In the genomic region with DNA sequence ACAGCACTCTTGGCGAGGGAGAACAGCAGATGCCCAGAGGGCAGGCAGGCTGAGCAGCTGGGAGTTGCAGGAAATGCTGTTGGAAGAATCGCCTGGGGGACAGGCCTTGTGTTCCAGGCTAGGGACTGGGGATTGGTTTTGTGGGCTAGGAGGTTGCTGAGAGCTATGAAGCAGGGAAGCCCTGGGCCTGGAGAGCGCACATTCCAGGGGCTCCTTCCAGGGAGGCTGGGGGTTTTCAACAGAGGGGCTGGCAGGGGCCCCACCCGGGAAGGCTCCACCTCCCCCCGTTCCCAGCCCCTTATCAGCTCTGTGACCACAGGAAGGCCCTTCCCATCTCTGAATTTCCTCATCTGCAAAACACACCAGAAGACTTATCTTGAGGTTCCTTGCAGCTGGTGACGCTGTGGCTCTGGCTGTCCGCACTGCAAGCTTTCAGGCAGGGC, we compare ENCODE assay signal across 17 cellular contexts. TPM values are rescaled to one million over a fixed set of nuclear protein-coding genes. Genes with fewer than 3 reads are reported as not detected.
DNase-seq lines count a peak whose midpoint lies in the region; TF ChIP-seq lines count a peak whose summit lies in the region.
"Had no signal": no experiment of that assay in that cellular context is flagged by ENCODE, and none has a peak within 500 bp of the region (broad histone marks: within the 10 kb centered on the region; RNA-seq: fewer than 3 reads in every experiment).

No MANE protein-coding gene starts in this region.

- H3K27me3 Mint-ChIP-seq in osteocyte (ENCODE audit: unreplicated experiment): no peaks in the 10 kb centered on the region

- no peak for TF ChIP-seq CTCF in fibroblast of villous mesenchyme (IDR thresholded peaks at IDR 0.05; ENCODE audit: insufficient read depth, low read depth, low read length)
- TF ChIP-seq CTCF in osteocyte (IDR thresholded peaks at IDR 0.05): no peak

- no peaks in the 10 kb centered on the region for H3K36me3 Mint-ChIP-seq in osteocyte (ENCODE audit: unreplicated experiment)

- H3K4me3 ChIP-seq in fibroblast of villous mesenchyme (ENCODE audit: low read depth, low read length): no peak overlapping the region

- DNase-seq in ELR (ENCODE audit: low read depth): peak; percentile 37
- DNase-seq in OCI-M1 (lab: John Stamatoyannopoulos, UW): peak; percentile 94
- DNase-seq in fibroblast of villous mesenchyme (ENCODE audit: low read depth): peak; percentile 73
- DNase-seq in osteocyte (ENCODE audit: extremely low spot score, unreplicated experiment): no peak
- no peak for DNase-seq in NCI-H2171 treated with DMSO at 0.1 percent for 48 hours (lab: John Stamatoyannopoulos, UW)
- DNase-seq in SKM-1 (lab: John Stamatoyannopoulos, UW; ENCODE audit: unreplicated experiment): no peak
- no peak for DNase-seq in AG20443 (ENCODE audit: low spot score)
- no peak for DNase-seq in activated CD8-positive, alpha-beta memory T cell treated with anti-CD3 and anti-CD28 coated beads, Interleukin-2, amount 50 U/mL, for 48 hours
- DNase-seq: activated naive CD4-positive, alpha-beta T cell treated with anti-CD3 and anti-CD28 coated beads for 36 hours; C1 segment of cervical spinal cord; central memory CD4-positive, alpha-beta T cell; GDM1; MM.1S; stimulated activated CD4-positive, alpha-beta T cell treated with anti-CD3 and anti-CD28 coated beads, Interleukin-4, amount 100 ng/mL, for 1 hour; stimulated activated naive CD4-positive, alpha-beta T cell had no signal

- H3K4me1 Mint-ChIP-seq in osteocyte (ENCODE audit: unreplicated experiment): peaks cover 33% of the 10 kb centered on the region

- no peak overlapping the region for H3K4me3 Mint-ChIP-seq in osteocyte (ENCODE audit: unreplicated experiment)
- H3K4me3 Mint-ChIP-seq: activated naive CD4-positive, alpha-beta T cell treated with anti-CD3 and anti-CD28 coated beads for 36 hours had no signal

- H3K9me3 Mint-ChIP-seq in osteocyte (ENCODE audit: unreplicated experiment): no peaks in the 10 kb centered on the region
- H3K9me3 Mint-ChIP-seq: activated naive CD4-positive, alpha-beta T cell treated with anti-CD3 and anti-CD28 coated beads for 36 hours had no signal

- peak overlapping the region; percentile 31 for H3K27ac Mint-ChIP-seq in osteocyte (ENCODE audit: unreplicated experiment)
- H3K27ac Mint-ChIP-seq: activated naive CD4-positive, alpha-beta T cell treated with anti-CD3 and anti-CD28 coated beads for 36 hours had no signal

RNA-seq across cellular contexts. Expression of a gene that starts 21.7 kb away (rescaled TPM):
- total RNA-seq in fibroblast of villous mesenchyme: under 0.01 TPM in 1 of 2 replicates, not detected in the other
- total RNA-seq in osteocyte: 3.2 and 4.1 TPM in 2 replicates
- total RNA-seq: activated naive CD4-positive, alpha-beta T cell treated with anti-CD3 and anti-CD28 coated beads for 36 hours; epithelial cell of proximal tubule; renal cortical epithelial cell had no signal

Comparison
In these comparisons a context has a peak if more than half of its experiments do, and no peak if none do; other contexts are left out.
1. DNase-seq: peak in ELR (single experiment), OCI-M1 (single experiment) and fibroblast of villous mesenchyme (single experiment); none in osteocyte (single experiment), NCI-H2171 treated with DMSO at 0.1 percent for 48 hours (single experiment), SKM-1 (single experiment), AG20443 (single experiment) and activated CD8-positive, alpha-beta memory T cell treated with anti-CD3 and anti-CD28 coated beads, Interleukin-2, amount 50 U/mL, for 48 hours (single experiment).